In the genomic region with DNA sequence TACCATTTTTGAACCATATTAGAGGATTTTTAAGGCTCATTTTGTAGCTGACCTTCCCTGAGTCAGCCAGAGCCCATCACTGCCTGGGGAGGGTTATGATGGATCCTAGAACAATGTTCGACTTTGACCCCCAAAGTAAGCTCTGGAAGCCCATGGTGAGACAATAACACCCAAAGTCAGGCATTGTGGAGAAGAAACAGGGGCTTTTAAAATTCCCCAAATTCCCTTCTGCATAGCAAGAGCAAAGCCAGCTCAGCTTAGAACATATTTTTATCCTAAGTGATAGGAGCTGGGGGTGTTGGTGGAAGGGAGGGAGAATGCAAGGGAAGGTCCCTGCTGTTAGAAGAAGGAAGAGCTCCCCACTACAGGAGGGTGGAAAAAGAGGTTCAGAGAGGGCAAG, we compare ENCODE assay signal across 19 cellular contexts. TPM values are rescaled to one million over a fixed set of nuclear protein-coding genes. Genes with fewer than 3 reads are reported as not detected.
DNase-seq lines count a peak whose midpoint lies in the region; FAIRE-seq and TF ChIP-seq lines count a peak whose summit lies in the region.
"Had no signal": no experiment of that assay in that cellular context is flagged by ENCODE, and none has a peak within 500 bp of the region (broad histone marks: within the 10 kb centered on the region; RNA-seq: fewer than 3 reads in every experiment).

No MANE protein-coding gene starts in this region.

- H3K4me3 ChIP-seq in ascending aorta (peak overlapping the region in 1 of 2 donors; percentile 25), osteoblast (ENCODE audit: insufficient read depth, low read length) (peak overlapping the region; percentile 34)
- H3K4me3 ChIP-seq: GM12878, SJCRH30 had no signal

- no CpG with 5 or more reads among the region's 1 CpG for WGBS in H9 (ENCODE audit: extremely low coverage, insufficient read length, low lambda C conversion rate)

- peaks cover 9% of the 10 kb centered on the region in 2 experiments for H3K4me1 Mint-ChIP-seq in H9
- H3K4me1 Mint-ChIP-seq in Calu3 (ENCODE audit: low read depth, unreplicated experiment), result peaks cover 6% of the 10 kb centered on the region
- H3K4me1 Mint-ChIP-seq: CD4-positive, CD25-positive, alpha-beta regulatory T cell had no signal

- peaks cover 65% of the 10 kb centered on the region for H3K27me3 Mint-ChIP-seq in H9 (ENCODE audit: low read depth)
- H3K27me3 Mint-ChIP-seq in Calu3 (ENCODE audit: unreplicated experiment), result peaks cover 73% of the 10 kb centered on the region

- H3K23ac ChIP-seq in H9 (ENCODE audit: insufficient read length, low read depth, low read length), result no peak overlapping the region

- BruUV-seq in Calu3 (replicated peaks; lab: Mats Ljungman, UMichigan), result no TSS peak

- no peak overlapping the region for H2BK12ac ChIP-seq in H9 (ENCODE audit: insufficient read length, low read depth, low read length)

- H3K79me1 ChIP-seq in H9 (ENCODE audit: insufficient read depth, low read depth, low read length, poor library complexity, severe bottlenecking), result no peaks in the 10 kb centered on the region

- H2AK5ac ChIP-seq in H9 (ENCODE audit: insufficient read length, low read length), result no peak overlapping the region

- intact Hi-C loops in ascending aorta (cut with DNase I) (no loop called here), Calu3 (cut with micrococcal nuclease; ENCODE audit: unreplicated experiment) (no loop called here)

- H3K27me3 ChIP-seq in ascending aorta (no peaks in the 10 kb centered on the region), osteoblast (ENCODE audit: insufficient read depth, low read length) (peaks cover 4% of the 10 kb centered on the region), H9 (ENCODE audit: insufficient read depth, low read length) (peaks cover 27% of the 10 kb centered on the region; the same call in 1 of the 2 replicates)

- H3K4me1 ChIP-seq in ascending aorta (peaks cover 3 to 39% of the 10 kb centered on the region in 2 donors), osteoblast (ENCODE audit: insufficient read depth, low read length) (peaks cover 66% of the 10 kb centered on the region), H9 (ENCODE audit: insufficient read depth, low read length) (no peaks in the 10 kb centered on the region)
- H3K4me1 ChIP-seq: BE2C had no signal

- CTCF ChIA-PET in Calu3 (lab: Charles Lee), result interaction anchor here (0.8 to 1.8 kb wide), 2 partner anchors 81 to 121 kb away, joined by 3 to 4 read pairs; no protein-coding TSS in a partner anchor

- H2AFZ ChIP-seq in osteoblast (ENCODE audit: low read length), result no peak overlapping the region
- no peak overlapping the region for H2AFZ ChIP-seq in H9 (ENCODE audit: low read length)

- no peak overlapping the region for H3K14ac ChIP-seq in H9 (ENCODE audit: insufficient read depth, low read length)

- H2BK5ac ChIP-seq in H9 (ENCODE audit: insufficient read length, low read length), result no peak overlapping the region

- H2BK20ac ChIP-seq in H9 (ENCODE audit: low read depth, low read length, poor library complexity, severe bottlenecking), result no peak overlapping the region

- peaks cover 77% of the 10 kb centered on the region for H4K20me1 ChIP-seq in osteoblast (ENCODE audit: insufficient read depth, low read length)
- no peaks in the 10 kb centered on the region for H4K20me1 ChIP-seq in H9 (ENCODE audit: control insufficient read depth, insufficient read depth, insufficient read length)

- DNase-seq in EH (ENCODE audit: low read depth) (peak; percentile 70), ascending aorta (ENCODE audit: low spot score in 2 of 2) (peak in 1 of 2 donors; percentile 30), osteoblast (ENCODE audit: insufficient read length, low spot score, missing footprints) (no peak), H9 (no peak), Calu3 (no peak), frontal cortex (ENCODE audit: low spot score in 2 of 2) (no peak)
- no peak for DNase-seq in stimulated activated CD4-positive, alpha-beta T cell treated with anti-CD3 and anti-CD28 coated beads, Interleukin-4, amount 100 ng/mL, for 24 hours
- DNase-seq: BE2C; CD4-positive, CD25-positive, alpha-beta regulatory T cell; COR-L47; DMS153; H7; NCI-H1694 treated with DMSO at 0.1 percent for 48 hours; NCI-H2107; NCI-H524; PC-3; SJCRH30 had no signal

- H3K18ac ChIP-seq in H9 (ENCODE audit: insufficient read length, low read depth, low read length), result no peak overlapping the region

- no peak overlapping the region for H3K4me3 Mint-ChIP-seq in H9
- no peak overlapping the region for H3K4me3 Mint-ChIP-seq in Calu3 (ENCODE audit: low read depth, unreplicated experiment)
- H3K4me3 Mint-ChIP-seq: CD4-positive, CD25-positive, alpha-beta regulatory T cell had no signal

- TF ChIP-seq CTCF in ascending aorta (IDR thresholded peaks at IDR 0.05) (no peak), osteoblast (IDR thresholded peaks at IDR 0.05; ENCODE audit: extremely low read depth, low read depth, low read length) (no peak), H9 (conservative IDR thresholded peaks at IDR 0.05) (no peak), Calu3 (IDR thresholded peaks at IDR 0.05; ENCODE audit: unreplicated experiment) (no peak)

- H3K27ac Mint-ChIP-seq in H9 (no peak overlapping the region), Calu3 (ENCODE audit: unreplicated experiment) (no peak overlapping the region)
- H3K27ac Mint-ChIP-seq: CD4-positive, CD25-positive, alpha-beta regulatory T cell had no signal

- no peaks in the 10 kb centered on the region for H3K36me3 ChIP-seq in ascending aorta
- H3K36me3 ChIP-seq in osteoblast (ENCODE audit: insufficient read depth, low read length), result peaks cover 44% of the 10 kb centered on the region
- H3K36me3 ChIP-seq: BE2C, SJCRH30 had no signal

- H3K36me3 Mint-ChIP-seq in H9 (ENCODE audit: insufficient read depth in 1 of 3, low read depth in 3 of 3), result no peaks in the 10 kb centered on the region
- no peaks in the 10 kb centered on the region for H3K36me3 Mint-ChIP-seq in Calu3 (ENCODE audit: insufficient read depth, unreplicated experiment)
- H3K36me3 Mint-ChIP-seq: CD4-positive, CD25-positive, alpha-beta regulatory T cell had no signal

- H3K9ac ChIP-seq in H9 (ENCODE audit: extremely low read depth, insufficient read length, low read length), result no peak overlapping the region
- H3K9ac ChIP-seq: KMS-11 had no signal

- H3K27ac ChIP-seq in ascending aorta (peak overlapping the region; percentile 89 to 93), osteoblast (ENCODE audit: low read depth, low read length) (peak overlapping the region; percentile 49), H9 (ENCODE audit: insufficient read length, low read depth, low read length) (no peak overlapping the region)
- H3K27ac ChIP-seq: KMS-11, SJCRH30 had no signal

- FAIRE-seq in frontal cortex (lab: Jason Lieb, UNC), result no peak
- FAIRE-seq: GM12878 had no signal

- peaks cover 6% of the 10 kb centered on the region for H3K23me2 ChIP-seq in H9 (ENCODE audit: insufficient read length, low read depth, low read length, poor library complexity, severe bottlenecking)

- no peak overlapping the region for H4K8ac ChIP-seq in H9 (replicated peaks; ENCODE audit: insufficient read length, low read depth, low read length)

- H3K4me2 ChIP-seq in osteoblast (ENCODE audit: insufficient read depth, low read length), result peak overlapping the region; percentile 94
- no peak overlapping the region for H3K4me2 ChIP-seq in H9 (ENCODE audit: insufficient read depth, insufficient read length, low read length)
- H3K4me2 ChIP-seq: KMS-11 had no signal

- no peak overlapping the region for H4K5ac ChIP-seq in H9 (ENCODE audit: insufficient read length, low read depth, low read length)

- H2BK120ac ChIP-seq in H9 (ENCODE audit: low read depth, low read length, poor library complexity, severe bottlenecking), result no peak overlapping the region

- peaks cover 89% of the 10 kb centered on the region for H3K79me2 ChIP-seq in osteoblast (ENCODE audit: insufficient read depth, low read length)
- H3K79me2 ChIP-seq in H9 (ENCODE audit: insufficient read depth, low read length), result no peaks in the 10 kb centered on the region

- no peaks in the 10 kb centered on the region for H3K9me3 ChIP-seq in ascending aorta
- no peaks in the 10 kb centered on the region for H3K9me3 ChIP-seq in osteoblast (ENCODE audit: low read depth, low read length)
- no peaks in the 10 kb centered on the region for H3K9me3 ChIP-seq in H9 (ENCODE audit: control insufficient read depth, low read depth, low read length)
- H3K9me3 ChIP-seq: BE2C, SJCRH30 had no signal

- H2BK15ac ChIP-seq in H9 (ENCODE audit: low read depth, low read length), result no peak overlapping the region

- no peak overlapping the region for H3K56ac ChIP-seq in H9 (ENCODE audit: insufficient read length, low read depth, low read length)

- no peak overlapping the region for H4K91ac ChIP-seq in H9 (ENCODE audit: insufficient read length, low read depth, low read length)

- no peaks in the 10 kb centered on the region; a peak in 1 of 5 replicates for H3K9me3 Mint-ChIP-seq in H9
- H3K9me3 Mint-ChIP-seq in Calu3 (ENCODE audit: low read depth, unreplicated experiment), result no peaks in the 10 kb centered on the region

- H3K4ac ChIP-seq in H9 (ENCODE audit: low read depth, low read length), result no peak overlapping the region

- no peak overlapping the region for H3T11ph ChIP-seq in H9 (ENCODE audit: low read length)

RNA-seq across cellular contexts. Expression of a gene that starts 4.0 kb away (rescaled TPM):
- total RNA-seq in ascending aorta, result 136 TPM
- total RNA-seq in osteoblast, result 567 and 697 TPM in 2 replicates
- 0.07 TPM in 1 of 2 replicates, not detected in the other for total RNA-seq in H9 (2021)
- total RNA-seq in Calu3 (2022), result not detected in 2 replicates
- total RNA-seq in frontal cortex, result 2.0 TPM
- total RNA-seq: CD4-positive, CD25-positive, alpha-beta regulatory T cell; PC-3; SJCRH30 had no signal

Comparison
In these comparisons a context has a peak if more than half of its experiments do, and no peak if none do; other contexts are left out.
1. RNA of a gene that starts 4.0 kb away (total RNA-seq): 567 to 697 TPM in osteoblast and 136 TPM in ascending aorta (single experiment); 2.0 TPM in frontal cortex (single experiment), 0.07 TPM in H9 and not detected in Calu3; every median in the first group is over 10 times any median in the second.